Comparison of ENCODE assay signal across 8 cellular contexts in the genomic region with DNA sequence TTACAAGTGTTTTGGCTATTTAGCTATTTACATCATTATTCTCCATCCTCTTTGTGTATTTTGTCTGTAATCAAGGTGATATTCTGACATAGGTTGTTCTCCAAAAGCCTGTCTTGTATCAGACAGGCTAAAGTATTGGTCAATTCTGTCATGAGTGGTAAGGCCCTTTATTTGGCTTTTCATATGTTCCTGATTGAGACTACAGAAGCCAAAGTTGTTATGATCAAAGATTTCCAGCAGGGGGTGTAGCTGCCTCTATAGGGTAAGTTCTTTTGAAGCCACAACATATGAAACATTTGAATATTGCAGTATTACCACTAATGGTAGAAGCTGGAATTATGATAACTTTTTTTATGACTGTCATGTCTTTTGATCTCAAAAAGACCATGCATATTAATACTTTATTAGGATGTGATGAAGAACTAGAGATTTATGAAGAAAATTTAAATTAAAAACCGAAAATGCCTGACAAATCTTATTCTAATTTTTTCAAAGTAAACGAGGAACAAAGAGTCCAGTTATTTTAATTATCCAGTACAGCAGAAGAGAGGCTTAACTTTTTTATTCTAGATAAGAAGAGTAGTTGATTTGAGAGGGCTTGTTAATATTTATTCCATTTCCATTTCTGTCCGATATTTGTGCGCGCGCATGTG. TPM values are rescaled to one million over a fixed set of nuclear protein-coding genes. Genes with fewer than 3 reads are reported as not detected.
DNase-seq lines count a peak whose midpoint lies in the region; ATAC-seq, FAIRE-seq and TF ChIP-seq lines count a peak whose summit lies in the region.

No MANE protein-coding gene starts in this region.

- FAIRE-seq in urothelium cell line (lab: Jason Lieb, UNC) = no peak

- TF ChIP-seq CTCF in dorsolateral prefrontal cortex (IDR thresholded peaks at IDR 0.05 in 54 of 56, conservative IDR thresholded peaks at IDR 0.05 in 2 of 56; ENCODE audit: low read depth in 1 of 56, partially characterized antibody in 56 of 56) = peak; percentile 38 to 94 (median 77)

- H3K4me3 ChIP-seq in H7 (ENCODE audit: insufficient read depth, low read depth, low read length) = no peak overlapping the region
- peak overlapping the region in 1 of 59 donors; percentile 81 for H3K4me3 ChIP-seq in dorsolateral prefrontal cortex

- peak; percentile 71 for DNase-seq in DMS53 treated with DMSO at 0.1 percent for 48 hours (lab: John Stamatoyannopoulos, UW; ENCODE audit: unreplicated experiment)
- DNase-seq in H7 = peak; percentile 55
- DNase-seq in NCI-H187 treated with DMSO at 0.1 percent for 48 hours (lab: John Stamatoyannopoulos, UW) = peak; percentile 59
- peak; percentile 13 for DNase-seq in T-helper 9 cell
- DNase-seq in dorsolateral prefrontal cortex = peak in 4 of 10 donors; percentile 11 to 36 (median 22)
- DNase-seq in middle frontal gyrus (ENCODE audit: extremely low spot score, low spot score) = peak; percentile 26
- DNase-seq in urothelium cell line (ENCODE audit: low spot score) = peak; percentile 45

- no peak for ATAC-seq in HG03520 (IDR thresholded peaks at IDR 0.05; ENCODE audit: unreplicated experiment)

- no peaks in the 10 kb centered on the region for H3K36me3 ChIP-seq in H7 (replicated peaks; ENCODE audit: control insufficient read depth, insufficient read depth, low read length)

- H3K27me3 ChIP-seq in H7 (ENCODE audit: control insufficient read depth, insufficient read depth, low read length) (no peaks in the 10 kb centered on the region; the same call in 1 of the 2 replicates), dorsolateral prefrontal cortex (no peaks in the 10 kb centered on the region)

- peak overlapping the region in 26 of 59 donors; percentile 1 to 100 (median 47) for H3K27ac ChIP-seq in dorsolateral prefrontal cortex

- intact Hi-C loops in dorsolateral prefrontal cortex (cut with DNase I) = loop anchor here (2.0 to 10.0 kb wide), 8 partner anchors 139 to 619 kb away; partner anchors contain the start of gene DTD2 (in 1 of the 2)

RNA-seq across cellular contexts. Expression of gene ARHGAP5, which starts 3.4 kb away (rescaled TPM):
- 33.3 and 53.0 TPM in 2 replicates for total RNA-seq in H7 (2014; rRNA removed; shearing (Covaris generic))
- 100 to 1,000 TPM; 171 to 378 (median 237) TPM for total RNA-seq in dorsolateral prefrontal cortex
